31 cellular contexts compared by ENCODE assay signal in genomic region chr13:90954605-90955004, GRCh38.
DNase-seq lines count a peak whose midpoint lies in the region; ATAC-seq, FAIRE-seq and TF ChIP-seq lines count a peak whose summit lies in the region.
"Had no signal": no experiment of that assay in that cellular context is flagged by ENCODE, and none has a peak within 500 bp of the region (broad histone marks: within the 10 kb centered on the region; RNA-seq: fewer than 3 reads in every experiment).

No MANE protein-coding gene starts in this region.

- no peak overlapping the region for H3K4me3 ChIP-seq in K562
- H3K4me3 ChIP-seq: A549; BLaER1; BLaER1 treated with 17β-estradiol and CSF1 and Interleukin-3, amounts not matched to agents 10 nM and 100 nM had no signal

- no peaks in the 10 kb centered on the region for H4K20me1 ChIP-seq in K562 (replicated peaks; ENCODE audit: control insufficient read depth, insufficient read depth, low read length)
- H4K20me1 ChIP-seq: BLaER1; BLaER1 treated with 17β-estradiol and CSF1 and Interleukin-3, amounts not matched to agents 10 nM and 100 nM had no signal

- no peak for FAIRE-seq in K562 (lab: Jason Lieb, UNC)
- FAIRE-seq: A204.1, A549, D721Med had no signal

- in situ Hi-C loops in K562 (cut with MboI) = no loop called here

- no peaks in the 10 kb centered on the region for H3K27me3 ChIP-seq in K562 (ENCODE audit: control insufficient read depth in 2 of 2, insufficient read depth in 2 of 2, low read length in 2 of 2)
- H3K27me3 ChIP-seq: BE2C; BLaER1; BLaER1 treated with 17β-estradiol and CSF1 and Interleukin-3, amounts not matched to agents 10 nM and 100 nM had no signal

- no peak for TF ChIP-seq RAD21 in K562 (CRISPR knock-in tag; conservative IDR thresholded peaks at IDR 0.05 in 1 of 2, IDR thresholded peaks at IDR 0.05 in 1 of 2)

- H3K36me3 ChIP-seq in K562 (ENCODE audit: control insufficient read depth, insufficient read depth, low read length) = no peaks in the 10 kb centered on the region
- H3K36me3 ChIP-seq: BE2C; BLaER1; BLaER1 treated with 17β-estradiol and CSF1 and Interleukin-3, amounts not matched to agents 10 nM and 100 nM had no signal

- H3K9me1 ChIP-seq in K562 (ENCODE audit: control insufficient read depth, insufficient read depth, low read length) = no peaks in the 10 kb centered on the region

- H3K79me2 ChIP-seq in K562 (ENCODE audit: control insufficient read depth, insufficient read depth, low read length) = no peaks in the 10 kb centered on the region

- no peak overlapping the region for H3K9ac ChIP-seq in K562 (ENCODE audit: insufficient read depth in 1 of 2, low read depth in 2 of 2, low read length in 2 of 2)
- H3K9ac ChIP-seq: BLaER1; BLaER1 treated with 17β-estradiol and CSF1 and Interleukin-3, amounts not matched to agents 10 nM and 100 nM had no signal

- ATAC-seq in K562 = no peak
- ATAC-seq: A549; CD8-positive, alpha-beta T cell had no signal

- no peak for TF ChIP-seq POLR2A in K562 (conservative IDR thresholded peaks at IDR 0.05)

- WGBS in K562 (ENCODE audit: insufficient coverage, low coverage, missing lambda C conversion rate) = 0% methylated on average over 2 of the region's 2 CpGs

- H2AFZ ChIP-seq in K562 (ENCODE audit: low read depth, low read length) = no peak overlapping the region

- H3K9me3 ChIP-seq in K562 (replicated peaks; ENCODE audit: control insufficient read depth, insufficient read depth, low read depth, low read length) = peaks cover 2% of the 10 kb centered on the region; the same call in 1 of the 2 replicates
- H3K9me3 ChIP-seq: A549; BE2C; BLaER1; BLaER1 treated with 17β-estradiol and CSF1 and Interleukin-3, amounts not matched to agents 10 nM and 100 nM; Caco-2 had no signal

- TF ChIP-seq EP300 in K562 (IDR thresholded peaks at IDR 0.05; ENCODE audit: low read length) = no peak

- CTCF ChIA-PET in K562 (lab: Yijun Ruan, JAX; ENCODE audit: low intra/inter-chr PET ratio) = interaction anchor here (0.6 kb wide), 1 partner anchor 1081 kb away, joined by 3 read pairs; no protein-coding TSS in a partner anchor

- H3K4me2 ChIP-seq in K562 (ENCODE audit: insufficient read depth, low read length) = no peak overlapping the region
- H3K4me2 ChIP-seq: A549; BLaER1; BLaER1 treated with 17β-estradiol and CSF1 and Interleukin-3, amounts not matched to agents 10 nM and 100 nM had no signal

- no peak overlapping the region for H3K27ac ChIP-seq in K562 (ENCODE audit: extremely low read depth, low read depth, low read length)
- H3K27ac ChIP-seq: 22Rv1; BLaER1; BLaER1 treated with 17β-estradiol and CSF1 and Interleukin-3, amounts not matched to agents 10 nM and 100 nM; C4-2B had no signal

- no peaks in the 10 kb centered on the region for H3K4me1 ChIP-seq in K562 (replicated peaks in 1 of 2; ENCODE audit: control insufficient read depth in 2 of 2, insufficient read depth in 2 of 2, low read length in 2 of 2)
- H3K4me1 ChIP-seq: BE2C; BLaER1; BLaER1 treated with 17β-estradiol and CSF1 and Interleukin-3, amounts not matched to agents 10 nM and 100 nM; Caco-2 had no signal

- DNase-seq in K562 (ENCODE audit: extremely low read depth in 1 of 4, low spot score in 3 of 4) = no peak
- DNase-seq in putamen (ENCODE audit: low spot score) = peak; percentile 59
- no peak for DNase-seq in posterior cingulate gyrus
- DNase-seq in activated T-cell treated with anti-CD3 and anti-CD28 coated beads, Interleukin-2, amount 50 U/mL, for 48 hours = no peak
- DNase-seq: 8988T; ACHN; AML-193; BE2C; C1 segment of cervical spinal cord; Caco-2; Calu3; CD4-positive, alpha-beta memory T cell; CD4-positive, alpha-beta T cell; CD4-positive, CD25-positive, alpha-beta regulatory T cell; CD8-positive, alpha-beta memory T cell; CD8-positive, alpha-beta T cell; COR-L47; DMS 273 treated with DMSO at 0.1 percent for 48 hours; DMS153; DMS53; DMS79; DMS79 treated with DMSO at 0.1 percent for 48 hours; DND-41; EL had no signal

- TF ChIP-seq CTCF in K562 (IDR thresholded peaks at IDR 0.05 in 2 of 3, conservative IDR thresholded peaks at IDR 0.05 in 1 of 3; ENCODE audit: insufficient read depth in 2 of 3, low read depth in 1 of 3, low read length in 3 of 3) = no peak

- BruUV-seq in K562 (replicated peaks; lab: Mats Ljungman, UMichigan) = no TSS peak

- POLR2A ChIA-PET in K562 (lab: Yijun Ruan, JAX) = interaction anchor here (0.7 kb wide), 1 partner anchor 820 kb away, joined by 3 read pairs; no protein-coding TSS in a partner anchor

- intact Hi-C loops in K562 (cut with micrococcal nuclease) (no loop called here), posterior cingulate gyrus (cut with DNase I) (no loop called here)

TF ChIP-seq in K562, 482 proteins besides CTCF, POLR2A, EP300 and RAD21 (continues in another document):
- TF ChIP-seq ZNF165 (CRISPR knock-in tag; IDR thresholded peaks at IDR 0.05; ENCODE audit: borderline replicate concordance) (no peak), ZBTB40 (IDR thresholded peaks at IDR 0.05) (no peak), ZBTB40 (CRISPR knock-in tag; IDR thresholded peaks at IDR 0.05) (no peak), CAMTA2 (CRISPR knock-in tag; conservative IDR thresholded peaks at IDR 0.05) (0 out of 2 replicates have a peak, but pooled peaks have one; percentile 54), SMAD4 (CRISPR knock-in tag; conservative IDR thresholded peaks at IDR 0.05) (no peak), ELF2 (CRISPR knock-in tag; IDR thresholded peaks at IDR 0.05) (no peak), BCL6 (CRISPR knock-in tag; IDR thresholded peaks at IDR 0.05) (no peak), ZNF280B (CRISPR knock-in tag; IDR thresholded peaks at IDR 0.05) (0 out of 2 replicates have a peak, but pooled peaks have one; percentile 26), SMAD1 (IDR thresholded peaks at IDR 0.05; ENCODE audit: low read depth, low read length, partially characterized antibody) (no peak)
